In genomic region chr5:175968381-175968780, GRCh38 we compare ENCODE assay signal across 8 cellular contexts. TPM values are rescaled to one million over a fixed set of nuclear protein-coding genes. Genes with fewer than 3 reads are reported as not detected.
DNase-seq lines count a peak whose midpoint lies in the region; ATAC-seq and TF ChIP-seq lines count a peak whose summit lies in the region.
"Not testable (repeated sequence)": the region's sequence is repeated elsewhere in the genome, so short reads cannot be mapped to it uniquely, and the experiment has no call there.

No MANE protein-coding gene starts in this region.

- TF ChIP-seq EP300 in transverse colon (IDR thresholded peaks at IDR 0.05; ENCODE audit: low read depth), result not testable (repeated sequence)

- not testable (repeated sequence) for TF ChIP-seq CTCF in PC-9 (conservative IDR thresholded peaks at IDR 0.05); body of pancreas (IDR thresholded peaks at IDR 0.05); right atrium auricular region (IDR thresholded peaks at IDR 0.05); neural crest cell (conservative IDR thresholded peaks at IDR 0.05); transverse colon (IDR thresholded peaks at IDR 0.05)

- not testable (repeated sequence) for H3K36me3 ChIP-seq in PC-9 (ENCODE audit: low read depth); body of pancreas (replicated peaks in 1 of 2; ENCODE audit: insufficient read depth in 1 of 2, low read depth in 2 of 2); right atrium auricular region; transverse colon

- 3% methylated on average over 4 to 6 of the region's 6 CpGs for WGBS in body of pancreas, 2 donors
- 4 to 14% methylated on average over 3 to 4 of the region's 6 CpGs for WGBS in transverse colon (ENCODE audit: low coverage in 1 of 2), 2 donors

- H3K4me1 ChIP-seq in PC-9 (replicated peaks; ENCODE audit: insufficient read depth); body of pancreas; right atrium auricular region; transverse colon: not testable (repeated sequence)

- not testable (repeated sequence) for H3K27me3 ChIP-seq in PC-9 (ENCODE audit: insufficient read depth, low read depth); body of pancreas; right atrium auricular region; transverse colon

- not testable (repeated sequence) for H3K4me1 Mint-ChIP-seq in neural crest cell

- CTCF ChIA-PET in PC-9 (lab: Charles Lee), result not testable (repeated sequence)

- not testable (repeated sequence) for H4K20me1 ChIP-seq in PC-9 (ENCODE audit: insufficient read depth)

- not testable (repeated sequence) for H3K27ac ChIP-seq in PC-9, body of pancreas, right atrium auricular region
- peak overlapping the region in 2 of 4 donors; percentile 56 to 73 for H3K27ac ChIP-seq in transverse colon

- H3K36me3 Mint-ChIP-seq in neural crest cell (ENCODE audit: low read depth), result not testable (repeated sequence)

- not testable (repeated sequence) for H3K27ac Mint-ChIP-seq in neural crest cell (ENCODE audit: unreplicated experiment)

- DNase-seq in PC-9; body of pancreas; right atrium auricular region (ENCODE audit: low spot score); neural crest cell (ENCODE audit: low read depth, low spot score); transverse colon: not testable (repeated sequence)

- not testable (repeated sequence) for H3K9me2 ChIP-seq in PC-9 (ENCODE audit: insufficient read depth)

- peak overlapping the region; percentile 88 for H3K4me3 Mint-ChIP-seq in neural crest cell

- H3K4me3 ChIP-seq in PC-9, result peak overlapping the region; percentile 93; the same call in 1 of the 2 replicates
- H3K4me3 ChIP-seq in body of pancreas, result peak overlapping the region in 1 of 2 donors; percentile 77
- H3K4me3 ChIP-seq in right atrium auricular region, result peak overlapping the region; percentile 73 to 77
- H3K4me3 ChIP-seq in transverse colon, result peak overlapping the region in 3 of 4 donors; percentile 68 to 88 (median 72)

- not testable (repeated sequence) for H3K79me2 ChIP-seq in PC-9 (ENCODE audit: low read depth)

- peak overlapping the region; percentile 66 for H3K4me2 ChIP-seq in PC-9

- ATAC-seq in GM18511 (IDR thresholded peaks at IDR 0.05; ENCODE audit: unreplicated experiment), result peak; percentile 45
- peak; percentile 29 for ATAC-seq in GM21619 (IDR thresholded peaks at IDR 0.05; ENCODE audit: unreplicated experiment)
- peak; percentile 18 for ATAC-seq in HG03103 (IDR thresholded peaks at IDR 0.05; ENCODE audit: low read depth, unreplicated experiment)
- ATAC-seq in body of pancreas, result peak; percentile 16

- not testable (repeated sequence) for H3K27me3 Mint-ChIP-seq in neural crest cell (ENCODE audit: low read depth)

- POLR2A ChIA-PET in PC-9 (lab: Charles Lee; ENCODE audit: unreplicated experiment), result not testable (repeated sequence)

- not testable (repeated sequence) for H2AFZ ChIP-seq in PC-9

- H3K9me3 ChIP-seq in PC-9 (ENCODE audit: insufficient read depth, low read depth); body of pancreas; right atrium auricular region; transverse colon: not testable (repeated sequence)

- in situ Hi-C loops in transverse colon (cut with MboI; ENCODE audit: low pct_ligation_motif_present in 1 of 4, low pct_unique_long_range_greater_than_20kb in 1 of 4, low sequenced_read_pairs in 3 of 4), result not testable (repeated sequence)

- not testable (repeated sequence) for BruUV-seq in PC-9 (replicated peaks; lab: Mats Ljungman, UMichigan)

- TF ChIP-seq POLR2A in body of pancreas (IDR thresholded peaks at IDR 0.05); transverse colon (IDR thresholded peaks at IDR 0.05): not testable (repeated sequence)

- H3F3A ChIP-seq in PC-9 (ENCODE audit: insufficient read depth, low read depth), result not testable (repeated sequence)

- intact Hi-C loops in PC-9 (cut with micrococcal nuclease; ENCODE audit: unreplicated experiment); body of pancreas (cut with DNase I); transverse colon (cut with DNase I; ENCODE audit: low total_unique reads): not testable (repeated sequence)

- H3K9me3 Mint-ChIP-seq in neural crest cell, result not testable (repeated sequence)

RNA-seq across cellular contexts. Expression of gene THOC3, which starts 0.3 kb away (rescaled TPM):
- total RNA-seq in PC-9 (2021), result 82.5 and 83.7 TPM in 2 replicates
- 10 to 100 TPM; 18.9 to 26.0 TPM for total RNA-seq in body of pancreas
- 10 to 100 TPM; 11.4 to 20.9 TPM for total RNA-seq in right atrium auricular region
- total RNA-seq in neural crest cell, result 77.1 and 89.0 TPM in 2 replicates
- 10 to 100 TPM in 2 of 4 donors, 1 to 10 TPM in 2; 1.9 to 39.9 (median 18.9) TPM for total RNA-seq in transverse colon
